16 cellular contexts compared by ENCODE assay signal in genomic region chr17:20573216-20573615, GRCh38. TPM values are rescaled to one million over a fixed set of nuclear protein-coding genes. Genes with fewer than 3 reads are reported as not detected.
DNase-seq lines count a peak whose midpoint lies in the region; ATAC-seq, FAIRE-seq and TF ChIP-seq lines count a peak whose summit lies in the region.
"Not testable (repeated sequence)": the region's sequence is repeated elsewhere in the genome, so short reads cannot be mapped to it uniquely, and the experiment has no call there.
"Had no signal": no experiment of that assay in that cellular context is flagged by ENCODE, and none has a peak within 500 bp of the region (broad histone marks: within the 10 kb centered on the region; RNA-seq: fewer than 3 reads in every experiment).

No MANE protein-coding gene starts in this region.

- POLR2A ChIA-PET in A549 (lab: Yijun Ruan, JAX) = not testable (repeated sequence)

- not testable (repeated sequence) for H3K9me3 ChIP-seq in A549; endodermal cell (ENCODE audit: control insufficient read depth, low read length); right atrium auricular region

- not testable (repeated sequence) for TF ChIP-seq CTCF in A549 (IDR thresholded peaks at IDR 0.05); coronary artery (IDR thresholded peaks at IDR 0.05); endodermal cell (conservative IDR thresholded peaks at IDR 0.05); right atrium auricular region (IDR thresholded peaks at IDR 0.05)

- not testable (repeated sequence) for TF ChIP-seq EP300 in A549 (IDR thresholded peaks at IDR 0.05)

- not testable (repeated sequence) for TF ChIP-seq RAD21 in A549 (conservative IDR thresholded peaks at IDR 0.05 in 1 of 2, IDR thresholded peaks at IDR 0.05 in 1 of 2)

- not testable (repeated sequence) for H3K4me1 ChIP-seq in A549; endodermal cell (ENCODE audit: control insufficient read depth, insufficient read depth, low read length); right atrium auricular region

- not testable (repeated sequence) for DNase-seq in A549 (ENCODE audit: low read depth in 1 of 2, low spot score in 1 of 2)
- DNase-seq in coronary artery (ENCODE audit: low spot score) = peak; percentile 14
- DNase-seq in endodermal cell = peak; percentile 31
- peak; percentile 5 for DNase-seq in right atrium auricular region (ENCODE audit: low spot score)
- peak; percentile 25 for DNase-seq in ureter (ENCODE audit: low spot score)

- CTCF ChIA-PET in A549 (lab: Yijun Ruan, JAX) = not testable (repeated sequence)

- ATAC-seq in A549 = peak; percentile 7 to 52; a peak in 3 of 6 replicates
- peak; percentile 31 for ATAC-seq in stimulated activated memory B cell treated with anti-CD40 and anti-IgM and Interleukin-4, amounts not matched to agents 10 μg/mL and 1 μg/mL and 100 μg/mL, for 72 hours

- not testable (repeated sequence) for FAIRE-seq in A549 (lab: Jason Lieb, UNC)

- H3K36me3 ChIP-seq in endodermal cell (ENCODE audit: control insufficient read depth, insufficient read depth, low read length); right atrium auricular region: not testable (repeated sequence)

- not testable (repeated sequence) for TF ChIP-seq POLR2A in A549 (IDR thresholded peaks at IDR 0.05; ENCODE audit: low read length)

- H3K9me3 Mint-ChIP-seq in endodermal cell; stimulated activated memory B cell treated with anti-CD40 and anti-IgM and Interleukin-4, amounts not matched to agents 10 μg/mL and 1 μg/mL and 100 μg/mL, for 72 hours: not testable (repeated sequence)

- not testable (repeated sequence) for H3K4me3 Mint-ChIP-seq in endodermal cell; stimulated activated memory B cell treated with anti-CD40 and anti-IgM and Interleukin-4, amounts not matched to agents 10 μg/mL and 1 μg/mL and 100 μg/mL, for 72 hours

- H3K27me3 Mint-ChIP-seq in endodermal cell (ENCODE audit: insufficient read depth); stimulated activated memory B cell treated with anti-CD40 and anti-IgM and Interleukin-4, amounts not matched to agents 10 μg/mL and 1 μg/mL and 100 μg/mL, for 72 hours: not testable (repeated sequence)

- 71% methylated on average over 7 of the region's 8 CpGs for WGBS in A549 (ENCODE audit: missing lambda C conversion rate)
- WGBS in endodermal cell (ENCODE audit: insufficient coverage in 1 of 2, insufficient read length in 1 of 2), 2 experiments = 96% methylated on average over 6 of the region's 8 CpGs; no CpG with 5 or more reads in 1 of the 2 experiments

- not testable (repeated sequence) for H3K4me2 ChIP-seq in A549

- H3K9ac ChIP-seq in endodermal cell (ENCODE audit: extremely low read depth, low read length, poor library complexity, severe bottlenecking) = not testable (repeated sequence)

- H3K27me3 ChIP-seq in endodermal cell (ENCODE audit: control insufficient read depth, insufficient read depth, low read length, poor library complexity, severe bottlenecking); right atrium auricular region: not testable (repeated sequence)

- not testable (repeated sequence) for H3K36me3 Mint-ChIP-seq in endodermal cell (ENCODE audit: low read depth); stimulated activated memory B cell treated with anti-CD40 and anti-IgM and Interleukin-4, amounts not matched to agents 10 μg/mL and 1 μg/mL and 100 μg/mL, for 72 hours

- H3K4me3 ChIP-seq in A549; coronary artery; endodermal cell (ENCODE audit: low read length); right atrium auricular region: not testable (repeated sequence)

- H3K27ac ChIP-seq in A549; coronary artery; endodermal cell (ENCODE audit: low read depth, low read length); right atrium auricular region: not testable (repeated sequence)

- not testable (repeated sequence) for H3K27ac Mint-ChIP-seq in endodermal cell; stimulated activated memory B cell treated with anti-CD40 and anti-IgM and Interleukin-4, amounts not matched to agents 10 μg/mL and 1 μg/mL and 100 μg/mL, for 72 hours

- H3K4me1 Mint-ChIP-seq in endodermal cell; stimulated activated memory B cell treated with anti-CD40 and anti-IgM and Interleukin-4, amounts not matched to agents 10 μg/mL and 1 μg/mL and 100 μg/mL, for 72 hours: not testable (repeated sequence)

RNA-seq across cellular contexts. Expression of gene CDRT15L2, which starts 6.3 kb away (rescaled TPM):
- polyA plus RNA-seq in A549 (2011; rRNA removed) (not detected in 2 replicates), A549 (2017; fragmentation: RNase III; extraction: RNeasy Plus Mini Kit Qiagen cat#74134 plus additional on column Dnase treatment) (not detected in 3 replicates)
- polyA plus RNA-seq in A549 (2012; cell fraction: cytosol; rRNA removed) = not detected in 2 replicates
- not detected in 2 replicates for polyA plus RNA-seq in A549 (2012; cell fraction: nucleus; rRNA removed)
- polyA minus RNA-seq in A549 (2011; rRNA and poly(A)+ RNA removed) = not detected in 2 replicates
- total RNA-seq in endodermal cell (not detected), right atrium auricular region (not detected), ureter (not detected)
- not detected for polyA plus RNA-seq in endodermal cell (2013, experiment 1 of 2)
- not detected for polyA plus RNA-seq in endodermal cell (2013, experiment 2 of 2)
- total RNA-seq: A172; A673; CD4-positive, alpha-beta memory T cell; CD4-positive, CD25-positive, alpha-beta regulatory T cell; CD8-positive, alpha-beta memory T cell; Daoy; G401; GM12878 had no signal
- polyA plus RNA-seq: AG04450; CD14-positive monocyte; CD4-positive, alpha-beta memory T cell; CD4-positive, CD25-positive, alpha-beta regulatory T cell; CD8-positive, alpha-beta memory T cell; GM12878 had no signal
